In the genomic region with DNA sequence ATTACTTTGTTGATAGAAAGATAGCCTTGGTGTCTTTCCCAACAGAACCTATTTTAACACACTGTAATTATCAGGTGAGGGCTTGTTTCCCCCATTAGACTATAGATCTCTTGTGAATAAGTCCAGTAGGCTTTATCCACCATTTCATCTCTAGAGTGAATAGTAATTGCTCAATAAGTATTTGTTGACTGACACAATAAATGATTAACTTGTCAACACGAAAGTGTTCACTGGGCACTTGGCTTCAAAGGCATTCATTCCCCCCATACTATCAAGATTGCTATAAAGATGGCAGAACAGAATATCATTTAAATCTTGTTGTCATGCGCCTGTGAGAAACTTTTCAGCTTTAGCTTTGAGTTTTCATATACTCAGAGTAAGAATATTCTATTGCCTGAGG, we compare ENCODE assay signal across 11 cellular contexts.
"Had no signal": no experiment of that assay in that cellular context is flagged by ENCODE, and none has a peak within 500 bp of the region (broad histone marks: within the 10 kb centered on the region; RNA-seq: fewer than 3 reads in every experiment).

No MANE protein-coding gene starts in this region.

- H3K4me3 ChIP-seq: GM23338, HAP-1 had no signal

- H3K36me3 Mint-ChIP-seq: IgD-negative memory B cell had no signal

- DNase-seq: H7, HFFc6, Karpas-422, KBM-7 had no signal

- FAIRE-seq: H1 had no signal

- H3K9ac ChIP-seq: KMS-11 had no signal

- H3K9me3 ChIP-seq: HAP-1 had no signal

- H3K27me3 Mint-ChIP-seq: IgD-negative memory B cell had no signal

- H3K9me3 Mint-ChIP-seq: GM23338 had no signal

- ATAC-seq: GM23338, HCT116 had no signal

- H3K4me3 Mint-ChIP-seq: GM23338, HFFc6, IgD-negative memory B cell had no signal

- H3K4me1 Mint-ChIP-seq: GM23338, IgD-negative memory B cell had no signal

- H3K4me1 ChIP-seq: HAP-1 had no signal

- H3K27ac Mint-ChIP-seq: GM23338, HFFc6, IgD-negative memory B cell had no signal

- H3K4me2 ChIP-seq: GM23338, KMS-11 had no signal

- H2AFZ ChIP-seq: GM23338 had no signal

- H3K36me3 ChIP-seq: HAP-1 had no signal

- H3K27ac ChIP-seq: HL-60, KMS-11 had no signal
